ENCODE assay signal across 11 cellular contexts in the genomic region with DNA sequence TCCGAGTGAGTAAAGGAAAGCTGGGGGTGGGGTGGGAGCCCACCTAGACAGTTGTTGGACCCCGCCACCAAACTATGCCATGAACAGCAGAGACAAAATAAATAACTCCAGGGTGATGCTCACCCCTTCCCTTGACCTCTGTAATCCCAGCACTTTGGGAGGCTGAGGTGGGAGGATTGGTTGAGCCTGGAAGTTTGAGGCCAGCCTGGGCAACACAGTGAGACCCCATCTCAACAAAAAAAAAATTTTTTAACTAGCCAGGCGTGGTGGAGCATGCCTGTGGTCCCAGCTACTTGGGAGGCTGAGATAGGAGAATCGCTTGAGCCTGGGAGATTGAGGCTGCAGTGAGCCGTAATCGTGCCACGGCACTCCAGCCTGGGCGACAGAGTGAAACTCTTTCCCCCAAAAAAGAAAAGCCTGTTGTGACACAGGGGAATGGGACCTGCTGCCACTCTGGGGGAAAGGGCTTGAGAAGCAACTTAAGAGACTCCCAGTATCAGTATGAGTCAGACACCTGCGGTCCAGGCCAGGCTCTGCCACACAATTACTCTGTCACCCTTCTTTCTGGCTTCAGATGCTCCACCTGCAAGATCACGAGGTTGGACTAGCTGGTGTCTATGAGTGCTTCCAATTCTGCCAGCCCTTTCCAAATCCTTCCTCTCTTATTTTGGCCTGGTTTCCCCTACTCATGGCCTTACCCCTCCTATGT. TPM values are rescaled to one million over a fixed set of nuclear protein-coding genes. Genes with fewer than 3 reads are reported as not detected.
A peak's percentile ranks its signal among the peaks of the same experiment; 100 is the strongest.
DNase-seq lines count a peak whose midpoint lies in the region; ATAC-seq, FAIRE-seq and TF ChIP-seq lines count a peak whose summit lies in the region.
"Had no signal": no experiment of that assay in that cellular context is flagged by ENCODE, and none has a peak within 500 bp of the region (broad histone marks: within the 10 kb centered on the region; RNA-seq: fewer than 3 reads in every experiment).

No MANE protein-coding gene starts in this region.

- H3K36me3 ChIP-seq in bronchial epithelial cell (ENCODE audit: control insufficient read depth, insufficient read depth, low read length): no peaks in the 10 kb centered on the region

- in situ Hi-C loops in G401 (cut with HindIII; ENCODE audit: low sequenced_read_pairs): no loop called here

- peak; percentile 59 for DNase-seq in G401 (ENCODE audit: low spot score)
- DNase-seq in bronchial epithelial cell (ENCODE audit: low read depth): peak; percentile 78
- DNase-seq in frontal cortex (ENCODE audit: low spot score in 2 of 2): no peak
- DNase-seq in activated naive CD4-positive, alpha-beta T cell treated with Interleukin-2 at 50 U/mL for 16 hours: no peak
- no peak for DNase-seq in SKM-1 (lab: John Stamatoyannopoulos, UW; ENCODE audit: unreplicated experiment)
- DNase-seq in NCI-H2081 (lab: John Stamatoyannopoulos, UW): no peak
- DNase-seq: NCI-H1930; stimulated activated naive CD8-positive, alpha-beta T cell treated with anti-CD3 and anti-CD28 coated beads, Interleukin-15, amount 100 ng/mL, for 72 hours had no signal

- no peak for TF ChIP-seq CTCF in bronchial epithelial cell (IDR thresholded peaks at IDR 0.05; ENCODE audit: insufficient read depth, low read length, severe bottlenecking)

- no peaks in the 10 kb centered on the region for H3K27me3 ChIP-seq in bronchial epithelial cell (ENCODE audit: control insufficient read depth, insufficient read depth, low read length)

- H3K4me3 ChIP-seq in bronchial epithelial cell (ENCODE audit: low read depth, low read length): no peak overlapping the region

- ATAC-seq in GM19463 (IDR thresholded peaks at IDR 0.05; ENCODE audit: unreplicated experiment): peak; percentile 96
- ATAC-seq in HG03520 (IDR thresholded peaks at IDR 0.05; ENCODE audit: unreplicated experiment): peak; percentile 64
- ATAC-seq: stimulated activated naive CD8-positive, alpha-beta T cell treated with anti-CD3 and anti-CD28 coated beads, Interleukin-15, amount 100 ng/mL, for 72 hours had no signal

- FAIRE-seq in bronchial epithelial cell (lab: Jason Lieb, UNC) (peak; percentile 13), frontal cortex (lab: Jason Lieb, UNC) (no peak)
- FAIRE-seq: H1 had no signal

RNA-seq across cellular contexts. Expression of a gene that starts 5.0 kb away (rescaled TPM):
- total RNA-seq in G401 (2014; rRNA removed; shearing (Covaris generic)): 19.0 and 49.0 TPM in 2 replicates
- total RNA-seq in bronchial epithelial cell: 0.13 TPM in 1 of 2 replicates, not detected in the other
- total RNA-seq in frontal cortex: not detected
- total RNA-seq: H1 had no signal

RNA-seq across cellular contexts. Expression of a gene that starts 20.3 kb away (rescaled TPM):
- 49.7 and 59.6 TPM in 2 replicates for total RNA-seq in G401 (2014; rRNA removed; shearing (Covaris generic))
- 16.6 and 17.4 TPM in 2 replicates for total RNA-seq in bronchial epithelial cell
- 68.9 TPM for total RNA-seq in frontal cortex

RNA-seq across cellular contexts. Expression of a gene that starts 30.6 kb away (rescaled TPM):
- 72.4 and 86.8 TPM in 2 replicates for total RNA-seq in G401 (2014; rRNA removed; shearing (Covaris generic))
- total RNA-seq in bronchial epithelial cell: 10.5 and 15.3 TPM in 2 replicates
- total RNA-seq in frontal cortex: 26.1 TPM

RNA-seq across cellular contexts. Expression of a gene that starts 40.9 kb away (rescaled TPM):
- total RNA-seq in G401 (2014; rRNA removed; shearing (Covaris generic)): 7.5 and 8.4 TPM in 2 replicates
- total RNA-seq in bronchial epithelial cell (under 0.01 and 0.26 TPM in 2 replicates), frontal cortex (21.2 TPM)

Comparison
In these comparisons a context has a peak if more than half of its experiments do, and no peak if none do; other contexts are left out.
1. DNase-seq: peak in G401 (single experiment) and bronchial epithelial cell (single experiment); none in frontal cortex (0 of 2), activated naive CD4-positive, alpha-beta T cell treated with Interleukin-2 at 50 U/mL for 16 hours (single experiment), SKM-1 (single experiment) and NCI-H2081 (0 of 2).
2. RNA of a gene that starts 5.0 kb away (total RNA-seq): 19.0 to 49.0 TPM in G401; 0.13 TPM in bronchial epithelial cell and not detected in frontal cortex (single experiment); every median in the first group is over 10 times any median in the second.